8 cellular contexts compared by ENCODE assay signal in the genomic region with DNA sequence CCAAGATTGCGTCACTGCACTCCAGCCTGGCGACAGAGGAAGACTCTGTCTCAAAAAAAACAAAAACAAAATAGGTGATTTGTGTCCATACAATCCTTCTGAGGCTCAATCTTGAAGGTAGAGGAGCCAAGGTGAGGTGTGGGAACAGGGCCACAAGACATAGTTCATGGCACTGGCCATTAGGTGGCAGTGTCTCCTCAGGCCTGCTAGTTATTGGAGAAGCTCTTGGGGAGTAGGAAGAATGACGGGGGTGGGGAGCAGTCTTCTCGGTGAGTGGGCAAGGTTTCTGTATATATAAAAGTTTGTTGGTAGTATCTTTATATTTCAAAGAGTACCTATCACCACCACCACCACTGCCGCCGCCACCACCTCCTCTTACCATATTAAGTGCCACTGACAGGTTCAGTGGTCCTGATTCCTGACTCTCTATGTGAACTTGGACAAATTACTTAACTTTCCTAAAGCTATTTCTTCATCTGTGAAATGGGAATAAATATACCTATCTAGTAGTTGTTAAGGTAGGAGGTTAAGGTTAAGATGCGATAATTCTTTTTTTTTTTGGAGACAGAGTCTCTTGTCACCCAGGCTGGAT. TPM values are rescaled to one million over a fixed set of nuclear protein-coding genes. Genes with fewer than 3 reads are reported as not detected.
DNase-seq lines count a peak whose midpoint lies in the region; ATAC-seq and TF ChIP-seq lines count a peak whose summit lies in the region.

No MANE protein-coding gene starts in this region.

- H3K27ac ChIP-seq in adrenal gland, result no peak overlapping the region

- DNase-seq in Daoy (ENCODE audit: low read depth) (peak; percentile 53), T follicular helper cell (ENCODE audit: low read depth) (peak; percentile 49), adrenal gland (peak; percentile 49 to 79 (median 61)), hippocampal formation (lab: John Stamatoyannopoulos, UW) (peak; percentile 32 to 50), middle frontal gyrus (ENCODE audit: extremely low spot score, low spot score) (no peak)
- peak; percentile 52 to 69 for DNase-seq in stimulated activated CD4-positive, alpha-beta T cell treated with anti-CD3 and anti-CD28 coated beads, Interleukin-15, amount 100 ng/mL, for 48 hours (ENCODE audit: low read depth in 2 of 2)

- ATAC-seq in GM19463 (IDR thresholded peaks at IDR 0.05; ENCODE audit: unreplicated experiment) (peak; percentile 98), HG03521 (IDR thresholded peaks at IDR 0.05; ENCODE audit: unreplicated experiment) (peak; percentile 95)

- 65 to 73% (median 72%) methylated on average over 7 of the region's 7 CpGs for WGBS in adrenal gland, 4 donors

- intact Hi-C loops in adrenal gland (cut with DNase I), result no loop called here

- no peak overlapping the region for H3K4me3 ChIP-seq in adrenal gland

- no peaks in the 10 kb centered on the region for H3K27me3 ChIP-seq in adrenal gland

- no peaks in the 10 kb centered on the region for H3K9me3 ChIP-seq in adrenal gland (replicated peaks in 1 of 3)

- H3K36me3 ChIP-seq in adrenal gland (replicated peaks in 1 of 2), result no peaks in the 10 kb centered on the region

- TF ChIP-seq CTCF in adrenal gland (IDR thresholded peaks at IDR 0.05), result peak; percentile 46 to 77 (median 67)

- peaks cover 3 to 23% of the 10 kb centered on the region in 2 donors for H3K4me1 ChIP-seq in adrenal gland (replicated peaks in 1 of 2)

- TF ChIP-seq POLR2A in adrenal gland (IDR thresholded peaks at IDR 0.05), result no peak

RNA-seq across cellular contexts. Expression of a gene that starts 24.0 kb away (rescaled TPM):
- total RNA-seq in Daoy (2014; rRNA removed; shearing (Covaris generic)), result 10.4 and 11.5 TPM in 2 replicates
- 10 to 100 TPM; 22.2 to 63.9 (median 39.1) TPM for total RNA-seq in adrenal gland
- polyA plus RNA-seq in adrenal gland, result 10 to 100 TPM in 1 of 3 donors, 1 to 10 TPM in 2; 8.3 to 49.2 (median 8.6) TPM
